ENCODE assay signal across 8 cellular contexts in the genomic region with DNA sequence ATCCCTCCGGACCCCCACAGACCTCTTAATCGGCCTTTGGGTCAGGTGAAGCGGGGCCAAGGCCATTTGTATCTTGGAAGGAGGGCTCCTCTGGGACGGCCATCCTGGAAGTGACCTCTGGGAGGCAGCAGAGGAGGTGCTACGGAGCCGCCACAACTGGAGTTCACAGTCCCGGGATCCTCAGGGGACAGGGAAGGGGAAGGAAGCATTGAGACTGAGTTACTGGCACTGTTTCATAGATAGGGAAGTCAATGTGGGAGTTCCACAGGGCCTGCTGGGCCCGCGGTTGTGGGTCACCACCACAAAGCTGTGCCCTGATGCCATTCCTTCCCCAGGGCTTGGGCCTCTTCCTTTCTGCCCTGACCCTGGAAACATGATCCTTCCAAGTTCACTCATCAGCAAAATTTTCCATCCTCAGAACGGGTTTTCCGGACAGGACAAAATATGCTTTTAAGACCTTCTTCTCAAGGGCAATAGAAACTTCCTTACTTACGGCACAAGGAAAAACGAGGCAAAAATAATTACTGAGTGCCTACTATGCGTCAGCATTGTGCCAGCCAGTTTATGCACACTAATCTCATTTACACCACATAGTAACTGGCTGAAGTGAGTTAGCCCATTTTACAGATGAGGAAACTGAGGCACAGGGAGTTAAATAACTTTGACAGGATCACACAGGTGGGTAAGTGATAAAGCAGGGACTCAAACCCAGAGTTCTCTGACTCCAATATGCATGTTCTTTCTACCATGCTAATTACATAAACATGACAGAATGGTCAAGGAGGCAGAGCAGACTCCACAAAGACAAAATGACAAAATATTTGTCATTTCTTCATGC.
DNase-seq lines count a peak whose midpoint lies in the region; ATAC-seq and TF ChIP-seq lines count a peak whose summit lies in the region.

No MANE protein-coding gene starts in this region.

- 40% methylated on average over 14 of the region's 14 CpGs for WGBS in right cardiac atrium
- 38 to 47% (median 41%) methylated on average over 14 of the region's 14 CpGs for WGBS in stomach, 5 donors

- no peak overlapping the region for H3K4me3 ChIP-seq in right cardiac atrium (ENCODE audit: low read length)
- no peak overlapping the region for H3K4me3 ChIP-seq in stomach

- TF ChIP-seq POLR2A in stomach (IDR thresholded peaks at IDR 0.05), result no peak

- POLR2A ChIA-PET in HEK293T (lab: Yijun Ruan, JAX), result interaction anchor here (1.3 kb wide), 1 partner anchor 132 kb away, joined by 6 read pairs; no protein-coding TSS in a partner anchor

- peaks cover 11% of the 10 kb centered on the region for H3K27me3 Mint-ChIP-seq in activated T-helper 17 cell treated with anti-CD3 and anti-CD28 coated beads, Interleukin-2, amount 50 U/mL, for 72 hours

- no peaks in the 10 kb centered on the region for H3K36me3 ChIP-seq in stomach

- no peaks in the 10 kb centered on the region for H3K9me3 ChIP-seq in right cardiac atrium (ENCODE audit: control insufficient read depth, low read length)
- no peaks in the 10 kb centered on the region for H3K9me3 ChIP-seq in stomach

- DNase-seq in HEK293T (ENCODE audit: extremely low spot score), result peak; percentile 77
- DNase-seq in right cardiac atrium, result peak; percentile 55 to 86 (median 76)
- peak; percentile 59 for DNase-seq in stomach
- DNase-seq in stimulated activated CD4-positive, alpha-beta T cell treated with anti-CD3 and anti-CD28 coated beads, Interleukin-15, amount 100 ng/mL, for 24 hours, result no peak

- H3K27me3 ChIP-seq in right cardiac atrium (ENCODE audit: control insufficient read depth, insufficient read depth), result no peaks in the 10 kb centered on the region
- peaks cover 0 to 13% (median 0%) of the 10 kb centered on the region in 3 donors for H3K27me3 ChIP-seq in stomach

- intact Hi-C loops in right cardiac atrium (cut with DNase I) (loop anchor here in 3 of 4 donors (5.0 to 10.0 kb wide), 2 partner anchors 127 to 130 kb away; no protein-coding TSS in a partner anchor), stomach (cut with DNase I; ENCODE audit: low total_unique reads) (no loop called here)

- H3K4me1 ChIP-seq in right cardiac atrium (ENCODE audit: control insufficient read depth, insufficient read depth, low read length) (peaks cover 10% of the 10 kb centered on the region), stomach (peaks cover 3 to 37% (median 20%) of the 10 kb centered on the region in 4 donors)

- H3K27ac Mint-ChIP-seq in activated T-helper 17 cell treated with anti-CD3 and anti-CD28 coated beads, Interleukin-2, amount 50 U/mL, for 72 hours, result no peak overlapping the region

- TF ChIP-seq EP300 in stomach (IDR thresholded peaks at IDR 0.05), result no peak

- peak overlapping the region; percentile 18; the same call in 1 of the 2 replicates for H3K27ac ChIP-seq in VCaP
- peak overlapping the region; percentile 37 for H3K27ac ChIP-seq in right cardiac atrium (ENCODE audit: low read length)
- peak overlapping the region in 1 of 5 donors; percentile 20 for H3K27ac ChIP-seq in stomach

- no peak overlapping the region for H3K4me3 Mint-ChIP-seq in activated T-helper 17 cell treated with anti-CD3 and anti-CD28 coated beads, Interleukin-2, amount 50 U/mL, for 72 hours

- no peaks in the 10 kb centered on the region for H3K36me3 Mint-ChIP-seq in activated T-helper 17 cell treated with anti-CD3 and anti-CD28 coated beads, Interleukin-2, amount 50 U/mL, for 72 hours (ENCODE audit: low read depth)

- no peaks in the 10 kb centered on the region for H3K9me3 Mint-ChIP-seq in activated T-helper 17 cell treated with anti-CD3 and anti-CD28 coated beads, Interleukin-2, amount 50 U/mL, for 72 hours

- CTCF ChIA-PET in HEK293T (lab: Yijun Ruan, JAX), result interaction anchor here (0.6 to 1.5 kb wide), 5 partner anchors 52 to 1156 kb away, joined by 3 to 14 read pairs (median 4); no protein-coding TSS in a partner anchor

- TF ChIP-seq CTCF in VCaP (conservative IDR thresholded peaks at IDR 0.05) (peak; percentile 83), stomach (IDR thresholded peaks at IDR 0.05) (peak in 5 of 7 experiments; percentile 27 to 62 (median 34))

- no peaks in the 10 kb centered on the region for H3K4me1 Mint-ChIP-seq in activated T-helper 17 cell treated with anti-CD3 and anti-CD28 coated beads, Interleukin-2, amount 50 U/mL, for 72 hours

- ATAC-seq in right cardiac atrium, result peak; percentile 87 to 89
- ATAC-seq in GM18861 (IDR thresholded peaks at IDR 0.05; ENCODE audit: unreplicated experiment), result no peak
- no peak for ATAC-seq in HG03571 (IDR thresholded peaks at IDR 0.05; ENCODE audit: unreplicated experiment)
- ATAC-seq in activated T-helper 17 cell treated with anti-CD3 and anti-CD28 coated beads, Interleukin-2, amount 50 U/mL, for 72 hours (replicated peaks), result no peak

TF ChIP-seq in HEK293T, 16 proteins besides CTCF, POLR2A, EP300 and RAD21:
- TF ChIP-seq TARDBP (IDR thresholded peaks at IDR 0.05) (no peak), SUZ12 (IDR thresholded peaks at IDR 0.05) (no peak), ARNT (IDR thresholded peaks at IDR 0.05) (no peak)

Comparison
In these comparisons a context has a peak if more than half of its experiments do, and no peak if none do; other contexts are left out.
1. ATAC-seq: peak in right cardiac atrium (2 of 2); none in GM18861 (single experiment), HG03571 (single experiment) and activated T-helper 17 cell treated with anti-CD3 and anti-CD28 coated beads, Interleukin-2, amount 50 U/mL, for 72 hours (single experiment).